Comparison of ENCODE assay signal across 9 cellular contexts in genomic region chr1:156319664-156320063, GRCh38. TPM values are rescaled to one million over a fixed set of nuclear protein-coding genes. Genes with fewer than 3 reads are reported as not detected.
DNase-seq lines count a peak whose midpoint lies in the region; ATAC-seq and TF ChIP-seq lines count a peak whose summit lies in the region.
"Had no signal": no experiment of that assay in that cellular context is flagged by ENCODE, and none has a peak within 500 bp of the region (broad histone marks: within the 10 kb centered on the region; RNA-seq: fewer than 3 reads in every experiment).

No MANE protein-coding gene starts in this region.

- DNase-seq in left ventricle myocardium inferior (no peak), right atrium auricular region (ENCODE audit: low spot score) (no peak), Peyer's patch (no peak), fibroblast of the aortic adventitia (ENCODE audit: low read depth) (peak; percentile 56), type B pancreatic cell (ENCODE audit: extremely low spot score, unreplicated experiment) (no peak), Ammon's horn (ENCODE audit: low spot score) (no peak)
- no peak for DNase-seq in activated CD8-positive, alpha-beta memory T cell treated with anti-CD3 and anti-CD28 coated beads, Interleukin-2, amount 50 U/mL, for 4 hours

- H3K4me3 ChIP-seq in left ventricle myocardium inferior (no peak overlapping the region), right atrium auricular region (no peak overlapping the region), Peyer's patch (no peak overlapping the region), fibroblast of the aortic adventitia (ENCODE audit: low read depth, low read length) (no peak overlapping the region)

- TF ChIP-seq POLR2A in Peyer's patch (IDR thresholded peaks at IDR 0.05), result no peak

- no peaks in the 10 kb centered on the region for H3K4me1 ChIP-seq in left ventricle myocardium inferior
- no peaks in the 10 kb centered on the region for H3K4me1 ChIP-seq in right atrium auricular region
- H3K4me1 ChIP-seq in Peyer's patch, result no peaks in the 10 kb centered on the region

- no peaks in the 10 kb centered on the region for H3K27me3 Mint-ChIP-seq in type B pancreatic cell

- H3K9me3 Mint-ChIP-seq in type B pancreatic cell, result no peaks in the 10 kb centered on the region
- H3K9me3 Mint-ChIP-seq: activated T-cell treated with anti-CD3 and anti-CD28 coated beads, Interleukin-2, amount 50 U/mL, for 72 hours had no signal

- H3K36me3 ChIP-seq in left ventricle myocardium inferior (peaks cover 100% of the 10 kb centered on the region), right atrium auricular region (peaks cover 95% of the 10 kb centered on the region), Peyer's patch (peaks cover 0 to 100% (median 0%) of the 10 kb centered on the region in 3 donors)

- H3K27me3 ChIP-seq in left ventricle myocardium inferior (ENCODE audit: low read depth) (no peaks in the 10 kb centered on the region), right atrium auricular region (no peaks in the 10 kb centered on the region), Peyer's patch (no peaks in the 10 kb centered on the region)

- no peak overlapping the region for H3K4me3 Mint-ChIP-seq in type B pancreatic cell
- H3K4me3 Mint-ChIP-seq: activated T-cell treated with anti-CD3 and anti-CD28 coated beads, Interleukin-2, amount 50 U/mL, for 72 hours had no signal

- H3K36me3 Mint-ChIP-seq in type B pancreatic cell, result peaks cover 15% of the 10 kb centered on the region

- peak; percentile 57 for TF ChIP-seq CTCF in left ventricle myocardium inferior (IDR thresholded peaks at IDR 0.05; ENCODE audit: borderline replicate concordance)
- TF ChIP-seq CTCF in right atrium auricular region (IDR thresholded peaks at IDR 0.05), result peak in 1 of 2 donors; percentile 53
- peak; percentile 5 to 56 (median 44) for TF ChIP-seq CTCF in Peyer's patch (IDR thresholded peaks at IDR 0.05)
- TF ChIP-seq CTCF in fibroblast of the aortic adventitia (IDR thresholded peaks at IDR 0.05; ENCODE audit: insufficient read depth, low read length), result peak; percentile 51
- peak; percentile 78 for TF ChIP-seq CTCF in type B pancreatic cell (conservative IDR thresholded peaks at IDR 0.05)

- intact Hi-C loops in left ventricle myocardium inferior (cut with micrococcal nuclease), result no loop called here

- no peaks in the 10 kb centered on the region for H3K4me1 Mint-ChIP-seq in type B pancreatic cell (ENCODE audit: unreplicated experiment)

- H3K9me3 ChIP-seq in left ventricle myocardium inferior (replicated peaks), result no peaks in the 10 kb centered on the region
- no peaks in the 10 kb centered on the region for H3K9me3 ChIP-seq in right atrium auricular region
- no peaks in the 10 kb centered on the region for H3K9me3 ChIP-seq in Peyer's patch

- no peak overlapping the region for H3K27ac Mint-ChIP-seq in type B pancreatic cell
- H3K27ac Mint-ChIP-seq: activated T-cell treated with anti-CD3 and anti-CD28 coated beads, Interleukin-2, amount 50 U/mL, for 72 hours had no signal

- H3K27ac ChIP-seq in left ventricle myocardium inferior (replicated peaks), result no peak overlapping the region
- H3K27ac ChIP-seq in right atrium auricular region, result no peak overlapping the region
- no peak overlapping the region for H3K27ac ChIP-seq in Peyer's patch

- no peak for ATAC-seq in HG03521 (IDR thresholded peaks at IDR 0.05; ENCODE audit: unreplicated experiment)
- ATAC-seq: activated T-cell treated with anti-CD3 and anti-CD28 coated beads, Interleukin-2, amount 50 U/mL, for 72 hours had no signal

RNA-seq across cellular contexts. Expression of gene CCT3, which starts 18.4 kb away (rescaled TPM):
- total RNA-seq in left ventricle myocardium inferior (123 TPM), right atrium auricular region (100 to 1,000 TPM; 102 to 146 TPM), Peyer's patch (100 to 1,000 TPM in 3 of 4 donors, 10 to 100 TPM in 1; 63.9 to 148 (median 134) TPM), fibroblast of the aortic adventitia (ENCODE audit: low replicate concordance) (96.6 and 284 TPM in 2 replicates), type B pancreatic cell (ENCODE audit: low replicate concordance) (209 and 301 TPM in 2 replicates)

RNA-seq across cellular contexts. Expression of gene TSACC, which starts 18.7 kb away (rescaled TPM):
- 0.58 TPM for total RNA-seq in left ventricle myocardium inferior
- total RNA-seq in right atrium auricular region, result not detected
- total RNA-seq in Peyer's patch, result not detected
- total RNA-seq in fibroblast of the aortic adventitia (ENCODE audit: low replicate concordance), result not detected in 2 replicates
- total RNA-seq in type B pancreatic cell (ENCODE audit: low replicate concordance), result 0.63 TPM in 1 of 2 replicates, not detected in the other

RNA-seq across cellular contexts. Expression of gene VHLL, which starts 20.6 kb away (rescaled TPM):
- total RNA-seq in left ventricle myocardium inferior, result not detected
- total RNA-seq in right atrium auricular region, result not detected
- not detected for total RNA-seq in Peyer's patch
- total RNA-seq in fibroblast of the aortic adventitia (ENCODE audit: low replicate concordance), result not detected in 2 replicates
- total RNA-seq in type B pancreatic cell (ENCODE audit: low replicate concordance), result 0.48 TPM in 1 of 2 replicates, not detected in the other

RNA-seq across cellular contexts. Expression of gene GLMP, which starts 24.2 kb away (rescaled TPM):
- total RNA-seq in left ventricle myocardium inferior (14.2 TPM), right atrium auricular region (10 to 100 TPM; 26.3 to 27.4 TPM), Peyer's patch (10 to 100 TPM; 23.1 to 67.8 (median 61.3) TPM), fibroblast of the aortic adventitia (ENCODE audit: low replicate concordance) (62.4 and 71.5 TPM in 2 replicates), type B pancreatic cell (ENCODE audit: low replicate concordance) (67.6 and 104 TPM in 2 replicates)

RNA-seq across cellular contexts. Expression of gene TMEM79, which starts 35.5 kb away (rescaled TPM):
- total RNA-seq in left ventricle myocardium inferior (1.5 TPM), right atrium auricular region (1 to 10 TPM in 1 of 2 donors, under 1 TPM in 1; 0.96 to 1.0 TPM), Peyer's patch (1 to 10 TPM; 1.9 to 9.7 (median 5.4) TPM), fibroblast of the aortic adventitia (ENCODE audit: low replicate concordance) (1.4 and 2.1 TPM in 2 replicates), type B pancreatic cell (ENCODE audit: low replicate concordance) (18.1 and 43.8 TPM in 2 replicates)
